Comparison of ENCODE assay signal across 8 cellular contexts in genomic region chr19:16457195-16457953, GRCh38. TPM values are rescaled to one million over a fixed set of nuclear protein-coding genes. Genes with fewer than 3 reads are reported as not detected.
DNase-seq lines count a peak whose midpoint lies in the region; ATAC-seq and TF ChIP-seq lines count a peak whose summit lies in the region.

No MANE protein-coding gene starts in this region.

- H3K27me3 Mint-ChIP-seq in T-helper 2 cell treated with Interferon-gamma antibody and Interleukin-4, amounts not matched to agents 5 μg/mL and 100 μg/mL, for 36 hours (ENCODE audit: low read depth): no peaks in the 10 kb centered on the region
- H3K27me3 Mint-ChIP-seq in osteocyte (ENCODE audit: unreplicated experiment): no peaks in the 10 kb centered on the region

- peak overlapping the region; percentile 28 for H3K27ac Mint-ChIP-seq in T-helper 2 cell treated with Interferon-gamma antibody and Interleukin-4, amounts not matched to agents 5 μg/mL and 100 μg/mL, for 36 hours
- peak overlapping the region; percentile 81 for H3K27ac Mint-ChIP-seq in osteocyte (ENCODE audit: unreplicated experiment)

- ATAC-seq in GM18868 (IDR thresholded peaks at IDR 0.05; ENCODE audit: unreplicated experiment) (no peak), HG02970 (IDR thresholded peaks at IDR 0.05; ENCODE audit: low FRiP score, unreplicated experiment) (no peak)

- DNase-seq in T-helper 2 cell treated with Interferon-gamma antibody and Interleukin-4, amounts not matched to agents 5 μg/mL and 100 μg/mL, for 36 hours (ENCODE audit: low spot score): no peak
- no peak for DNase-seq in T-helper 2 cell
- DNase-seq in SK-N-DZ (ENCODE audit: low spot score): peak; percentile 23
- peak; percentile 62 for DNase-seq in fibroblast of gingiva (ENCODE audit: low read depth)
- peak; percentile 88 for DNase-seq in osteocyte (ENCODE audit: extremely low spot score, unreplicated experiment)
- DNase-seq in NCI-H345 treated with DMSO at 0.1 percent for 48 hours (lab: John Stamatoyannopoulos, UW; ENCODE audit: unreplicated experiment): no peak

- H3K4me3 Mint-ChIP-seq in T-helper 2 cell treated with Interferon-gamma antibody and Interleukin-4, amounts not matched to agents 5 μg/mL and 100 μg/mL, for 36 hours: no peak overlapping the region
- H3K4me3 Mint-ChIP-seq in osteocyte (ENCODE audit: unreplicated experiment): peak overlapping the region; percentile 54

- H3K9me3 Mint-ChIP-seq in T-helper 2 cell treated with Interferon-gamma antibody and Interleukin-4, amounts not matched to agents 5 μg/mL and 100 μg/mL, for 36 hours: no peaks in the 10 kb centered on the region
- H3K9me3 Mint-ChIP-seq in osteocyte (ENCODE audit: unreplicated experiment): no peaks in the 10 kb centered on the region

- TF ChIP-seq CTCF in osteocyte (IDR thresholded peaks at IDR 0.05): no peak

- H3K36me3 Mint-ChIP-seq in T-helper 2 cell treated with Interferon-gamma antibody and Interleukin-4, amounts not matched to agents 5 μg/mL and 100 μg/mL, for 36 hours (ENCODE audit: low read depth): no peaks in the 10 kb centered on the region
- H3K36me3 Mint-ChIP-seq in osteocyte (ENCODE audit: unreplicated experiment): peaks cover 3% of the 10 kb centered on the region

- peaks cover 21% of the 10 kb centered on the region for H3K4me1 Mint-ChIP-seq in T-helper 2 cell treated with Interferon-gamma antibody and Interleukin-4, amounts not matched to agents 5 μg/mL and 100 μg/mL, for 36 hours (ENCODE audit: low read depth)
- peaks cover 72% of the 10 kb centered on the region for H3K4me1 Mint-ChIP-seq in osteocyte (ENCODE audit: unreplicated experiment)

RNA-seq across cellular contexts. Expression of gene EPS15L1, which starts 14.4 kb away (rescaled TPM):
- 8.4 and 8.6 TPM in 2 replicates for polyA plus RNA-seq in SK-N-DZ (2014; cell fraction: cytosol; rRNA removed)
- 13.1 and 14.7 TPM in 2 replicates for polyA plus RNA-seq in SK-N-DZ (2014; cell fraction: nucleus; rRNA removed)
- total RNA-seq in osteocyte: 47.4 and 53.1 TPM in 2 replicates

RNA-seq across cellular contexts. Expression of gene CALR3, which starts 38.6 kb away (rescaled TPM):
- polyA plus RNA-seq in SK-N-DZ (2014; cell fraction: cytosol; rRNA removed): not detected in 2 replicates
- not detected in 2 replicates for polyA plus RNA-seq in SK-N-DZ (2014; cell fraction: nucleus; rRNA removed)
- not detected in 2 replicates for total RNA-seq in osteocyte

RNA-seq across cellular contexts. Expression of gene C19orf44, which starts 38.8 kb away (rescaled TPM):
- 3.1 and 5.9 TPM in 2 replicates for polyA plus RNA-seq in SK-N-DZ (2014; cell fraction: cytosol; rRNA removed)
- 6.7 and 7.9 TPM in 2 replicates for polyA plus RNA-seq in SK-N-DZ (2014; cell fraction: nucleus; rRNA removed)
- total RNA-seq in osteocyte: 5.3 and 5.5 TPM in 2 replicates

Comparison
In these comparisons a context has a peak if more than half of its experiments do, and no peak if none do; other contexts are left out.
1. DNase-seq: peak in SK-N-DZ (single experiment), fibroblast of gingiva (single experiment) and osteocyte (single experiment); none in T-helper 2 cell treated with Interferon-gamma antibody and Interleukin-4, amounts not matched to agents 5 μg/mL and 100 μg/mL, for 36 hours (single experiment), T-helper 2 cell (0 of 5) and NCI-H345 treated with DMSO at 0.1 percent for 48 hours (single experiment).